In genomic region chr15:28933710-28934445, GRCh38 we compare ENCODE assay signal across 16 cellular contexts. TPM values are rescaled to one million over a fixed set of nuclear protein-coding genes. Genes with fewer than 3 reads are reported as not detected.
A peak's percentile ranks its signal among the peaks of the same experiment; 100 is the strongest.
DNase-seq lines count a peak whose midpoint lies in the region; ATAC-seq and TF ChIP-seq lines count a peak whose summit lies in the region.
"Had no signal": no experiment of that assay in that cellular context is flagged by ENCODE, and none has a peak within 500 bp of the region (broad histone marks: within the 10 kb centered on the region; RNA-seq: fewer than 3 reads in every experiment).

No MANE protein-coding gene starts in this region.

- no peak overlapping the region for H3K4me3 Mint-ChIP-seq in activated T-helper 2 cell treated with anti-CD3 and anti-CD28 coated beads, Interferon-gamma antibody, Interleukin-2, Interleukin-4, amounts not matched to agents 10 μg/mL and 5 μg/mL and 100 μg/mL, durations not matched to agents 14 hours and 24 hours and 36 hours (ENCODE audit: low read depth)
- H3K4me3 Mint-ChIP-seq: memory B cell had no signal

- no peaks in the 10 kb centered on the region for H3K9me3 Mint-ChIP-seq in activated T-helper 2 cell treated with anti-CD3 and anti-CD28 coated beads, Interferon-gamma antibody, Interleukin-2, Interleukin-4, amounts not matched to agents 10 μg/mL and 5 μg/mL and 100 μg/mL, durations not matched to agents 14 hours and 24 hours and 36 hours

- H3K79me1 ChIP-seq in mesenchymal stem cell (replicated peaks; ENCODE audit: low read length, poor library complexity, severe bottlenecking): peaks cover 9% of the 10 kb centered on the region

- peaks cover 29% of the 10 kb centered on the region for H4K20me1 ChIP-seq in BLaER1

- peaks cover 73% of the 10 kb centered on the region for H3K4me1 ChIP-seq in BLaER1
- no peaks in the 10 kb centered on the region for H3K4me1 ChIP-seq in mesenchymal stem cell (ENCODE audit: control insufficient read depth, insufficient read depth, low read depth, low read length)
- H3K4me1 ChIP-seq in esophagus squamous epithelium: no peaks in the 10 kb centered on the region
- H3K4me1 ChIP-seq: HAP-1, pancreas had no signal

- H3K4me1 Mint-ChIP-seq in activated T-helper 2 cell treated with anti-CD3 and anti-CD28 coated beads, Interferon-gamma antibody, Interleukin-2, Interleukin-4, amounts not matched to agents 10 μg/mL and 5 μg/mL and 100 μg/mL, durations not matched to agents 14 hours and 24 hours and 36 hours (ENCODE audit: low read depth): peaks cover 24% of the 10 kb centered on the region
- H3K4me1 Mint-ChIP-seq: memory B cell had no signal

- H3K4ac ChIP-seq in mesenchymal stem cell (ENCODE audit: low read depth in 1 of 2, low read length in 2 of 2): no peak overlapping the region

- no peak overlapping the region for H2BK12ac ChIP-seq in mesenchymal stem cell (ENCODE audit: low read length in 2 of 2)

- WGBS in mesenchymal stem cell: 75% methylated on average over 9 of the region's 9 CpGs
- 52 to 65% methylated on average over 6 to 7 of the region's 9 CpGs for WGBS in esophagus squamous epithelium, 2 donors

- H4K91ac ChIP-seq in mesenchymal stem cell (ENCODE audit: low read length): peak overlapping the region; percentile 83

- H2BK120ac ChIP-seq in mesenchymal stem cell (ENCODE audit: low read depth, low read length): no peak overlapping the region

- H2BK5ac ChIP-seq in mesenchymal stem cell (ENCODE audit: low read depth, low read length, poor library complexity, severe bottlenecking): no peak overlapping the region

- peak overlapping the region in 1 of 2 experiments; percentile 22 for H3K18ac ChIP-seq in mesenchymal stem cell (ENCODE audit: low read depth in 1 of 2, low read length in 2 of 2)

- peaks cover 5% of the 10 kb centered on the region; the same call in 1 of the 2 replicates for H3K9me3 ChIP-seq in BLaER1
- no peaks in the 10 kb centered on the region for H3K9me3 ChIP-seq in mesenchymal stem cell (ENCODE audit: control insufficient read depth, low read length)
- H3K9me3 ChIP-seq in esophagus squamous epithelium: no peaks in the 10 kb centered on the region
- H3K9me3 ChIP-seq: HAP-1, pancreas had no signal

- H3K36me3 ChIP-seq in BLaER1 (peaks cover 5% of the 10 kb centered on the region; the same call in 1 of the 2 replicates), H7 (replicated peaks; ENCODE audit: control insufficient read depth, insufficient read depth, low read length) (no peaks in the 10 kb centered on the region), mesenchymal stem cell (ENCODE audit: control insufficient read depth in 1 of 2, insufficient read depth in 2 of 2, low read depth in 1 of 2, low read length in 2 of 2) (no peaks in the 10 kb centered on the region), esophagus squamous epithelium (no peaks in the 10 kb centered on the region)
- H3K36me3 ChIP-seq: HAP-1, pancreas had no signal

- intact Hi-C loops in esophagus squamous epithelium (cut with DNase I): no loop called here
- intact Hi-C loops in activated T-helper 2 cell treated with anti-CD3 and anti-CD28 coated beads, Interferon-gamma antibody, Interleukin-2, Interleukin-4, amounts not matched to agents 10 μg/mL and 5 μg/mL and 100 μg/mL, durations not matched to agents 14 hours and 24 hours and 36 hours (cut with micrococcal nuclease): no loop called here

- peak overlapping the region in 1 of 2 experiments; percentile 58 for H3K14ac ChIP-seq in mesenchymal stem cell (ENCODE audit: low read length in 2 of 2)

- no peak overlapping the region for H4K8ac ChIP-seq in mesenchymal stem cell (ENCODE audit: low read length)

- no peak overlapping the region for H3K4me3 ChIP-seq in BLaER1
- no peak overlapping the region for H3K4me3 ChIP-seq in H7 (ENCODE audit: insufficient read depth, low read depth, low read length)
- H3K4me3 ChIP-seq in mesenchymal stem cell (ENCODE audit: insufficient read depth in 1 of 2, low read depth in 1 of 2, low read length in 2 of 2): no peak overlapping the region
- no peak overlapping the region for H3K4me3 ChIP-seq in esophagus squamous epithelium
- H3K4me3 ChIP-seq: HAP-1, pancreas had no signal

- H2AK5ac ChIP-seq in mesenchymal stem cell (ENCODE audit: low read length, severe bottlenecking): no peak overlapping the region

- peak overlapping the region in 1 of 2 experiments; percentile 9 for H3K23ac ChIP-seq in mesenchymal stem cell (ENCODE audit: low read length in 2 of 2)

- peak; percentile 70 for DNase-seq in H7
- DNase-seq in mesenchymal stem cell: no peak
- DNase-seq in NCI-H2171 (lab: John Stamatoyannopoulos, UW): no peak
- DNase-seq in esophagus squamous epithelium (lab: John Stamatoyannopoulos, UW): no peak
- DNase-seq in activated T-helper 2 cell treated with anti-CD3 and anti-CD28 coated beads, Interferon-gamma antibody, Interleukin-2, Interleukin-4, amounts not matched to agents 10 μg/mL and 5 μg/mL and 100 μg/mL, durations not matched to agents 14 hours and 24 hours and 36 hours (ENCODE audit: low spot score): no peak
- DNase-seq: amniotic stem cell; NCI-H1417 treated with DMSO at 0.1 percent for 48 hours; NCI-H446; stimulated activated CD4-positive, alpha-beta T cell treated with anti-CD3 and anti-CD28 coated beads, Interleukin-12 subunit alpha, Interleukin-12 subunit beta, amount 100 ng/mL, for 4 hours had no signal

- no peak overlapping the region for H2BK15ac ChIP-seq in mesenchymal stem cell (ENCODE audit: low read depth, poor library complexity, severe bottlenecking)

- H3K27ac ChIP-seq in BLaER1 (0 out of 2 replicates have a peak overlapping the region, but pooled peaks have one; percentile 22), angular gyrus (ENCODE audit: low read depth, low read length) (peak overlapping the region; percentile 17), mesenchymal stem cell (ENCODE audit: low read length, poor library complexity, severe bottlenecking) (no peak overlapping the region), esophagus squamous epithelium (no peak overlapping the region)
- H3K27ac ChIP-seq: pancreas, VCaP had no signal

- H2AFZ ChIP-seq in mesenchymal stem cell (ENCODE audit: low read depth, low read length): no peak overlapping the region

- H3K27ac Mint-ChIP-seq in activated T-helper 2 cell treated with anti-CD3 and anti-CD28 coated beads, Interferon-gamma antibody, Interleukin-2, Interleukin-4, amounts not matched to agents 10 μg/mL and 5 μg/mL and 100 μg/mL, durations not matched to agents 14 hours and 24 hours and 36 hours: no peak overlapping the region
- H3K27ac Mint-ChIP-seq: memory B cell had no signal

- H3K27me3 Mint-ChIP-seq in activated T-helper 2 cell treated with anti-CD3 and anti-CD28 coated beads, Interferon-gamma antibody, Interleukin-2, Interleukin-4, amounts not matched to agents 10 μg/mL and 5 μg/mL and 100 μg/mL, durations not matched to agents 14 hours and 24 hours and 36 hours (ENCODE audit: low read depth): no peaks in the 10 kb centered on the region

- 0 out of 2 replicates have a peak overlapping the region, but pooled peaks have one; percentile 74 for H3K4me2 ChIP-seq in BLaER1
- H3K4me2 ChIP-seq in mesenchymal stem cell (ENCODE audit: low read length, poor library complexity, severe bottlenecking): no peak overlapping the region

- H3K9ac ChIP-seq in BLaER1 (no peak overlapping the region), mesenchymal stem cell (ENCODE audit: low read length) (no peak overlapping the region)

- no peak for ATAC-seq in GM19452 (IDR thresholded peaks at IDR 0.05; ENCODE audit: unreplicated experiment)

- H3K36me3 Mint-ChIP-seq in activated T-helper 2 cell treated with anti-CD3 and anti-CD28 coated beads, Interferon-gamma antibody, Interleukin-2, Interleukin-4, amounts not matched to agents 10 μg/mL and 5 μg/mL and 100 μg/mL, durations not matched to agents 14 hours and 24 hours and 36 hours (ENCODE audit: low read depth): no peaks in the 10 kb centered on the region
- H3K36me3 Mint-ChIP-seq: memory B cell had no signal

- no peak for TF ChIP-seq POLR2A in esophagus squamous epithelium (IDR thresholded peaks at IDR 0.05)

- no peaks in the 10 kb centered on the region for H3K27me3 ChIP-seq in BLaER1
- H3K27me3 ChIP-seq in H7 (ENCODE audit: control insufficient read depth, insufficient read depth, low read length): no peaks in the 10 kb centered on the region
- peaks cover 0 to 10% of the 10 kb centered on the region in 2 experiments for H3K27me3 ChIP-seq in mesenchymal stem cell (ENCODE audit: control insufficient read depth in 1 of 2, insufficient read depth in 1 of 2, low read length in 2 of 2)
- no peaks in the 10 kb centered on the region for H3K27me3 ChIP-seq in esophagus squamous epithelium
- H3K27me3 ChIP-seq: pancreas had no signal

- TF ChIP-seq CTCF in esophagus squamous epithelium (IDR thresholded peaks at IDR 0.05): no peak

RNA-seq across cellular contexts. Expression of gene APBA2, which starts 48.1 kb away (rescaled TPM):
- total RNA-seq in H7 (2014; rRNA removed; shearing (Covaris generic)): 13.9 and 15.6 TPM in 2 replicates
- polyA plus RNA-seq in mesenchymal stem cell (2013, experiment 1 of 2): 22.0 TPM
- polyA plus RNA-seq in mesenchymal stem cell (2013, experiment 2 of 2): 21.3 TPM
- 1 to 10 TPM in 3 of 4 donors, under 1 TPM in 1; 0.82 to 9.9 (median 1.6) TPM for total RNA-seq in esophagus squamous epithelium
- total RNA-seq in activated T-helper 2 cell treated with anti-CD3 and anti-CD28 coated beads, Interferon-gamma antibody, Interleukin-2, Interleukin-4, amounts not matched to agents 10 μg/mL and 5 μg/mL and 100 μg/mL, durations not matched to agents 14 hours and 24 hours and 36 hours: 1.1 and 1.2 TPM in 2 replicates

Comparison
In these comparisons a context has a peak if more than half of its experiments do, and no peak if none do; other contexts are left out.
1. H3K27ac ChIP-seq: peak in BLaER1 (single experiment) and angular gyrus (single experiment); none in mesenchymal stem cell (single experiment) and esophagus squamous epithelium (0 of 4).